In genomic region chr11:130431337-130431773, GRCh38 we compare ENCODE assay signal across 2 cellular contexts.
A peak's percentile ranks its signal among the peaks of the same experiment; 100 is the strongest.
TF ChIP-seq lines count a peak whose summit lies in the region.

No MANE protein-coding gene starts in this region.

TF ChIP-seq in IMR-90, 13 proteins besides CTCF, POLR2A, EP300 and RAD21:
- TF ChIP-seq MXI1 (IDR thresholded peaks at IDR 0.05; ENCODE audit: borderline replicate concordance, low read depth, low read length), result no peak
- TF ChIP-seq SMC3 (IDR thresholded peaks at IDR 0.05; ENCODE audit: low read depth, low read length), result peak; percentile 74

TF ChIP-seq in SK-N-SH, 30 proteins besides CTCF, POLR2A, EP300 and RAD21:
- TF ChIP-seq ELF1 (IDR thresholded peaks at IDR 0.05), result no peak
- TF ChIP-seq TEAD4 (IDR thresholded peaks at IDR 0.05; ENCODE audit: borderline replicate concordance, insufficient read depth), result no peak
- no peak for TF ChIP-seq RCOR1 (IDR thresholded peaks at IDR 0.05; ENCODE audit: low read length)
- no peak for TF ChIP-seq FOXJ3 (CRISPR knock-in tag; IDR thresholded peaks at IDR 0.05)
- TF ChIP-seq MAX (IDR thresholded peaks at IDR 0.05; ENCODE audit: low read depth), result no peak
- peak; percentile 79 for TF ChIP-seq SMC3 (IDR thresholded peaks at IDR 0.05; ENCODE audit: low read depth, low read length)
